In the genomic region with DNA sequence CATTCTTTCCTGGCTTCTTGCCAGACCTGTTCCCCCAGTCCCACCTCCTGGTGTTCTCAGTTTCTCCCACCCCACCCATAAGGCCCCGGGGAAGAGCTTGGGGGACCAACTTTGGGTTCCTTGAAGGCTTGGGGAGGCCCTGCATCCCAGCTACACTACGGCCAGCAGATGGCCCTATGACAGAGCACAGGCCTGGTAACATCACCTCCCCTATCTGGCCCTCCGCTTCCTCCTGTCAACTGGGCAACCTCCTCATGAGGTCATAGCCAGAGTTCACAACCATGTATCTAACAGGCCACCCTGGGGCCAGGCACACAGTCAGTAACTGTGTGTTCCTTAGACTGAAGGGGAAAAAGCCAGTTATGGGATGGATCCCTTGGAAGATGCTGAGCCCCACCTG, we compare ENCODE assay signal across 13 cellular contexts. TPM values are rescaled to one million over a fixed set of nuclear protein-coding genes. Genes with fewer than 3 reads are reported as not detected.
DNase-seq lines count a peak whose midpoint lies in the region; ATAC-seq and TF ChIP-seq lines count a peak whose summit lies in the region.
"Had no signal": no experiment of that assay in that cellular context is flagged by ENCODE, and none has a peak within 500 bp of the region (broad histone marks: within the 10 kb centered on the region; RNA-seq: fewer than 3 reads in every experiment).

No MANE protein-coding gene starts in this region.

- H4K20me1 ChIP-seq in PC-3 (ENCODE audit: low read length) = no peaks in the 10 kb centered on the region

- ATAC-seq in PC-3 (peak; percentile 64), GM18868 (IDR thresholded peaks at IDR 0.05; ENCODE audit: unreplicated experiment) (no peak), GM21423 (IDR thresholded peaks at IDR 0.05; ENCODE audit: unreplicated experiment) (no peak)

- DNase-seq in DMS53 (lab: John Stamatoyannopoulos, UW) = peak; percentile 8
- no peak for DNase-seq in DMS53 treated with DMSO at 0.1 percent for 48 hours (lab: John Stamatoyannopoulos, UW; ENCODE audit: unreplicated experiment)
- DNase-seq in PC-3 = no peak
- peak; percentile 28 for DNase-seq in choroid plexus epithelial cell (ENCODE audit: low read depth)
- DNase-seq in retinal pigment epithelial cell (ENCODE audit: low read depth) = no peak
- no peak for DNase-seq in NCI-H1417 (lab: John Stamatoyannopoulos, UW)
- DNase-seq: activated CD4-positive, alpha-beta T cell treated with anti-CD3 and anti-CD28 coated beads, Interleukin-2, amount 50 U/mL, for 1 hour; foreskin melanocyte; NCI-H69 had no signal

- no peaks in the 10 kb centered on the region for H3K9me3 ChIP-seq in PC-3 (ENCODE audit: low read length)
- H3K9me3 ChIP-seq: adrenal gland had no signal

- H3K27me3 ChIP-seq in PC-3 (ENCODE audit: low read length) = no peaks in the 10 kb centered on the region
- H3K27me3 ChIP-seq: adrenal gland had no signal

- no peaks in the 10 kb centered on the region for H3K4me1 ChIP-seq in PC-3 (ENCODE audit: insufficient read depth, low read length)
- H3K4me1 ChIP-seq: adrenal gland had no signal

- H3K9ac ChIP-seq in PC-3 (ENCODE audit: low read length) = no peak overlapping the region

- CTCF ChIA-PET in PC-3 (lab: Charles Lee) = interaction anchor here (0.6 kb wide), 1 partner anchor 118 kb away, joined by 11 read pairs; no protein-coding TSS in a partner anchor

- no peak overlapping the region for H3K27ac ChIP-seq in PC-3 (ENCODE audit: low read length)
- H3K27ac ChIP-seq: adrenal gland had no signal

- H3F3A ChIP-seq in PC-3 (ENCODE audit: low read length, unreplicated experiment) = no peaks in the 10 kb centered on the region

- H3K4me3 ChIP-seq in PC-3 (ENCODE audit: low read length) (no peak overlapping the region), choroid plexus epithelial cell (ENCODE audit: low read depth, low read length) (no peak overlapping the region), retinal pigment epithelial cell (ENCODE audit: low read length) (no peak overlapping the region)
- H3K4me3 ChIP-seq: adrenal gland had no signal

- BruUV-seq in PC-3 (replicated peaks; lab: Mats Ljungman, UMichigan) = no TSS peak

- intact Hi-C loops in PC-3 (cut with micrococcal nuclease) = no loop called here

- TF ChIP-seq CTCF in PC-3 (conservative IDR thresholded peaks at IDR 0.05; ENCODE audit: low read depth, low read length) (peak; percentile 57), choroid plexus epithelial cell (conservative IDR thresholded peaks at IDR 0.05; ENCODE audit: low read depth, low read length) (peak; percentile 59), retinal pigment epithelial cell (conservative IDR thresholded peaks at IDR 0.05; ENCODE audit: low read depth, low read length) (peak; percentile 43)

- H3K4me2 ChIP-seq in PC-3 (ENCODE audit: low read length) = no peak overlapping the region

- no peaks in the 10 kb centered on the region for H3K9me2 ChIP-seq in PC-3 (replicated peaks; ENCODE audit: low read length)

- no peaks in the 10 kb centered on the region for H3K79me2 ChIP-seq in PC-3 (ENCODE audit: low read length)

- no peaks in the 10 kb centered on the region for H3K36me3 ChIP-seq in PC-3 (ENCODE audit: low read depth, low read length)
- H3K36me3 ChIP-seq: adrenal gland had no signal

- no peak overlapping the region for H2AFZ ChIP-seq in PC-3 (ENCODE audit: low read length)

- POLR2A ChIA-PET in PC-3 (lab: Charles Lee; ENCODE audit: unreplicated experiment) = interaction anchor here (0.5 kb wide), 1 partner anchor 42 kb away, joined by 3 read pairs; no protein-coding TSS in a partner anchor

RNA-seq across cellular contexts. Expression of a gene that starts 31.4 kb away (rescaled TPM):
- 0.26 TPM in 1 of 2 replicates, not detected in the other for total RNA-seq in PC-3 (2014; rRNA removed)
- total RNA-seq: HT1080 had no signal

RNA-seq across cellular contexts. Expression of a gene that starts 43.7 kb away (rescaled TPM):
- total RNA-seq in PC-3 (2014; rRNA removed) = 207 and 227 TPM in 2 replicates

RNA-seq across cellular contexts. Expression of a gene that starts 52.2 kb away (rescaled TPM):
- 84.1 and 102 TPM in 2 replicates for total RNA-seq in PC-3 (2014; rRNA removed)

Comparison
In these comparisons a context has a peak if more than half of its experiments do, and no peak if none do; other contexts are left out.
1. DNase-seq: peak in DMS53 (single experiment) and choroid plexus epithelial cell (single experiment); none in DMS53 treated with DMSO at 0.1 percent for 48 hours (single experiment), PC-3 (single experiment), retinal pigment epithelial cell (single experiment) and NCI-H1417 (0 of 3).
2. Peak in every context shown above with its lines, with median percentiles within 50 percentile points of each other: CTCF ChIP-seq.